In genomic region chrX:55488268-55488558, GRCh38 we compare ENCODE assay signal across 8 cellular contexts. TPM values are rescaled to one million over a fixed set of nuclear protein-coding genes. Genes with fewer than 3 reads are reported as not detected.
DNase-seq lines count a peak whose midpoint lies in the region; ATAC-seq, FAIRE-seq and TF ChIP-seq lines count a peak whose summit lies in the region.

No MANE protein-coding gene starts in this region.

- H3K9me3 Mint-ChIP-seq in astrocyte (ENCODE audit: unreplicated experiment) = no peaks in the 10 kb centered on the region

- H3K4me2 ChIP-seq in astrocyte (ENCODE audit: low read length) = peak overlapping the region; percentile 70

- no peaks in the 10 kb centered on the region for H3K9me3 ChIP-seq in astrocyte (ENCODE audit: insufficient read depth, low read depth, low read length)
- H3K9me3 ChIP-seq in muscle layer of colon (ENCODE audit: low read length) = no peaks in the 10 kb centered on the region

- TF ChIP-seq CTCF in AG10803 (conservative IDR thresholded peaks at IDR 0.05; ENCODE audit: low read length) = no peak
- no peak for TF ChIP-seq CTCF in astrocyte (IDR thresholded peaks at IDR 0.05; ENCODE audit: insufficient read depth, low read depth, low read length)

- H3K9ac ChIP-seq in astrocyte (ENCODE audit: low read length) (peak overlapping the region; percentile 60), muscle layer of colon (ENCODE audit: low read length) (peak overlapping the region; percentile 41)

- H3K4me1 Mint-ChIP-seq in astrocyte (ENCODE audit: low read depth, unreplicated experiment) = peaks cover 2% of the 10 kb centered on the region

- DNase-seq in AG10803 (ENCODE audit: low read depth) (no peak), H7 (no peak), astrocyte (ENCODE audit: low read depth) (no peak), NCI-H510A (lab: John Stamatoyannopoulos, UW) (no peak), left lobe of liver (ENCODE audit: low spot score) (no peak)

- FAIRE-seq in astrocyte (lab: Jason Lieb, UNC) = no peak

- ATAC-seq in GM18520 (IDR thresholded peaks at IDR 0.05; ENCODE audit: unreplicated experiment) (no peak), GM18870 (IDR thresholded peaks at IDR 0.05; ENCODE audit: unreplicated experiment) (no peak), left lobe of liver (no peak)

- H3K4me1 ChIP-seq in astrocyte (ENCODE audit: insufficient read depth, low read length) = no peaks in the 10 kb centered on the region
- H3K4me1 ChIP-seq in muscle layer of colon (ENCODE audit: insufficient read depth, low read length) = no peaks in the 10 kb centered on the region

- no peaks in the 10 kb centered on the region for H3K27me3 Mint-ChIP-seq in astrocyte (ENCODE audit: low read depth, unreplicated experiment)

- no peaks in the 10 kb centered on the region for H3K36me3 Mint-ChIP-seq in astrocyte (ENCODE audit: low read depth, unreplicated experiment)

- no peaks in the 10 kb centered on the region for H4K20me1 ChIP-seq in astrocyte (ENCODE audit: insufficient read depth, low read length)

- H3K4me3 ChIP-seq in AG10803 (ENCODE audit: low read length) = peak overlapping the region; percentile 47
- peak overlapping the region; percentile 38 for H3K4me3 ChIP-seq in H7 (ENCODE audit: insufficient read depth, low read depth, low read length)
- H3K4me3 ChIP-seq in astrocyte (ENCODE audit: insufficient read depth, low read depth, low read length) = no peak overlapping the region
- H3K4me3 ChIP-seq in muscle layer of colon (ENCODE audit: low read depth in 1 of 2, low read length in 2 of 2) = no peak overlapping the region

- H3K27ac ChIP-seq in astrocyte (ENCODE audit: low read depth, low read length) = no peak overlapping the region
- peak overlapping the region; percentile 66 for H3K27ac ChIP-seq in muscle layer of colon (ENCODE audit: low read depth, low read length)

- no peaks in the 10 kb centered on the region for H3K79me2 ChIP-seq in astrocyte (ENCODE audit: insufficient read depth, low read length)

- H2AFZ ChIP-seq in astrocyte (ENCODE audit: low read depth, low read length) = peak overlapping the region; percentile 41

- no peaks in the 10 kb centered on the region; the same call in 1 of the 2 replicates for H3K36me3 ChIP-seq in H7 (replicated peaks; ENCODE audit: control insufficient read depth, insufficient read depth, low read length)
- no peaks in the 10 kb centered on the region for H3K36me3 ChIP-seq in astrocyte (ENCODE audit: insufficient read depth, low read length)
- no peaks in the 10 kb centered on the region for H3K36me3 ChIP-seq in muscle layer of colon (ENCODE audit: insufficient read depth, low read length)

- no peak overlapping the region for H3K27ac Mint-ChIP-seq in astrocyte (ENCODE audit: unreplicated experiment)

- peak overlapping the region; percentile 83 for H3K4me3 Mint-ChIP-seq in astrocyte (ENCODE audit: unreplicated experiment)

- no peaks in the 10 kb centered on the region for H3K27me3 ChIP-seq in H7 (ENCODE audit: control insufficient read depth, insufficient read depth, low read length)
- H3K27me3 ChIP-seq in astrocyte (ENCODE audit: insufficient read depth, low read length) = no peaks in the 10 kb centered on the region
- no peaks in the 10 kb centered on the region for H3K27me3 ChIP-seq in muscle layer of colon (ENCODE audit: control insufficient read depth in 1 of 2, insufficient read depth in 2 of 2, low read length in 2 of 2)

RNA-seq across cellular contexts. Expression of gene USP51, which starts 1.4 kb away (rescaled TPM):
- 6.6 and 6.7 TPM in 2 replicates for total RNA-seq in H7 (2014; rRNA removed; shearing (Covaris generic))
- total RNA-seq in astrocyte (1.5 and 2.2 TPM in 2 replicates), left lobe of liver (0.38 TPM)

RNA-seq across cellular contexts. Expression of gene MAGEH1, which starts 36.3 kb away (rescaled TPM):
- total RNA-seq in H7 (2014; rRNA removed; shearing (Covaris generic)) = 18.0 and 18.4 TPM in 2 replicates
- total RNA-seq in astrocyte = 15.1 and 15.4 TPM in 2 replicates
- total RNA-seq in left lobe of liver = 7.0 TPM

Comparison
In these comparisons a context has a peak if more than half of its experiments do, and no peak if none do; other contexts are left out.
1. H3K4me3 ChIP-seq: peak in AG10803 (single experiment) and H7 (single experiment); none in astrocyte (single experiment) and muscle layer of colon (0 of 2).